Comparison of ENCODE assay signal across 16 cellular contexts in the genomic region with DNA sequence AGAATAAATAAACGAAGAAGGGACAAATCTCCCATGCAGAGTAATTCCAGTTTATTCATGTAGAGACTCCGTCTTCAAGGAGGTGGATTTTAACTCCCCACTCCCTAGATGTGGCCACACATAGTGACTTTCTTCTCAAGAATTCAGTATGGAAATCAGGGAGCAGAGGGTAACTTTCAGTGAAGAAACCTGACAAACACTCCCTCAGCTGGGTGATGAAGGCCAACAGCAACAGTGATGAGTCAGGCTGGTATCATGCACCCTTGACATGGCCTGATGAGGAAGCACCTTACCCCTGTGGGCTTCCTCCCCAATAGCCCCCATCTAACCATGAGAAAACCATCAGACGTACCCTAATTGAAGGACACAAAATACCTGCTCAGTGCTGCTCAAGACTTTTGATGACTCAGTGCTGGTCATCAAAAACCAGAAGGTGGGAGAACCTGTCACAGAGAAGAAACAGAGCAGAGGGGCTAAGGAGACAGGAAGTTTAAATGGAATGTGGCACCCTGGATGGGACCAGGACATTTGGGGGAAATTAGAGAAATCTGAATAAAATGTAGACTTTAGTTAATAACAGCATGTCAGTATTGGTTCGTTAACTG. TPM values are rescaled to one million over a fixed set of nuclear protein-coding genes. Genes with fewer than 3 reads are reported as not detected.
DNase-seq lines count a peak whose midpoint lies in the region; TF ChIP-seq lines count a peak whose summit lies in the region.
"Had no signal": no experiment of that assay in that cellular context is flagged by ENCODE, and none has a peak within 500 bp of the region (broad histone marks: within the 10 kb centered on the region; RNA-seq: fewer than 3 reads in every experiment).

No MANE protein-coding gene starts in this region.

- H2BK5ac ChIP-seq in mesenchymal stem cell (ENCODE audit: low read depth, low read length, poor library complexity, severe bottlenecking) = no peak overlapping the region

- H3K79me1 ChIP-seq in mesenchymal stem cell (replicated peaks; ENCODE audit: low read length, poor library complexity, severe bottlenecking) = peaks cover 19% of the 10 kb centered on the region

- H3K36me3 Mint-ChIP-seq in chondrocyte (ENCODE audit: low read depth) = peaks cover 4% of the 10 kb centered on the region
- H3K36me3 Mint-ChIP-seq: natural killer cell had no signal

- H3K9ac ChIP-seq in mesenchymal stem cell (ENCODE audit: low read length) = no peak overlapping the region

- H3K27ac ChIP-seq in mesenchymal stem cell (ENCODE audit: low read length, poor library complexity, severe bottlenecking) = no peak overlapping the region
- H3K27ac ChIP-seq: coronary artery, testis had no signal

- H3K36me3 ChIP-seq in mesenchymal stem cell (ENCODE audit: control insufficient read depth in 1 of 2, insufficient read depth in 2 of 2, low read depth in 1 of 2, low read length in 2 of 2) = peaks cover 62 to 77% of the 10 kb centered on the region in 2 experiments

- H3K4me3 ChIP-seq in NB4 (ENCODE audit: low read depth, low read length) (no peak overlapping the region), mesenchymal stem cell (ENCODE audit: insufficient read depth in 1 of 2, low read depth in 1 of 2, low read length in 2 of 2) (no peak overlapping the region)
- H3K4me3 ChIP-seq: coronary artery, GM23338, testis had no signal

- no peak overlapping the region for H3K18ac ChIP-seq in mesenchymal stem cell (ENCODE audit: low read depth in 1 of 2, low read length in 2 of 2)

- no peak for TF ChIP-seq POLR2A in NB4 (IDR thresholded peaks at IDR 0.05; ENCODE audit: extremely low read depth, insufficient read length)

- no peaks in the 10 kb centered on the region for H3K9me3 Mint-ChIP-seq in chondrocyte (ENCODE audit: low read depth)
- H3K9me3 Mint-ChIP-seq: natural killer cell had no signal

- H3K23ac ChIP-seq in mesenchymal stem cell (ENCODE audit: low read length in 2 of 2) = no peak overlapping the region

- H4K91ac ChIP-seq in mesenchymal stem cell (ENCODE audit: low read length) = no peak overlapping the region

- no peak overlapping the region for H2BK15ac ChIP-seq in mesenchymal stem cell (ENCODE audit: low read depth, poor library complexity, severe bottlenecking)

- H3K4me1 ChIP-seq in mesenchymal stem cell (ENCODE audit: control insufficient read depth, insufficient read depth, low read depth, low read length) = peaks cover 16% of the 10 kb centered on the region
- H3K4me1 ChIP-seq: testis had no signal

- H3K4ac ChIP-seq in mesenchymal stem cell (ENCODE audit: low read depth in 1 of 2, low read length in 2 of 2) = no peak overlapping the region

- peak overlapping the region; percentile 74 for H3K27ac Mint-ChIP-seq in chondrocyte (ENCODE audit: unreplicated experiment)
- H3K27ac Mint-ChIP-seq: GM23338, natural killer cell had no signal

- H2BK12ac ChIP-seq in mesenchymal stem cell (ENCODE audit: low read length in 2 of 2) = no peak overlapping the region

- TF ChIP-seq CTCF in NB4 (IDR thresholded peaks at IDR 0.05; ENCODE audit: low read depth, low read length) (no peak), chondrocyte (IDR thresholded peaks at IDR 0.05) (no peak)

- no peaks in the 10 kb centered on the region for H3K27me3 ChIP-seq in mesenchymal stem cell (ENCODE audit: control insufficient read depth in 1 of 2, insufficient read depth in 1 of 2, low read length in 2 of 2)
- H3K27me3 ChIP-seq: testis had no signal

- no peaks in the 10 kb centered on the region for H3K27me3 Mint-ChIP-seq in chondrocyte (ENCODE audit: low read depth)

- H2AFZ ChIP-seq in mesenchymal stem cell (ENCODE audit: low read depth, low read length) = no peak overlapping the region
- H2AFZ ChIP-seq: GM23338 had no signal

- H2BK120ac ChIP-seq in mesenchymal stem cell (ENCODE audit: low read depth, low read length) = no peak overlapping the region

- no peak overlapping the region for H2AK5ac ChIP-seq in mesenchymal stem cell (ENCODE audit: low read length, severe bottlenecking)

- 92% methylated on average over 2 of the region's 4 CpGs for WGBS in mesenchymal stem cell

- H4K8ac ChIP-seq in mesenchymal stem cell (ENCODE audit: low read length) = no peak overlapping the region

- no peaks in the 10 kb centered on the region for H3K9me3 ChIP-seq in mesenchymal stem cell (ENCODE audit: control insufficient read depth, low read length)
- H3K9me3 ChIP-seq: testis had no signal

- H3K14ac ChIP-seq in mesenchymal stem cell (ENCODE audit: low read length in 2 of 2) = no peak overlapping the region

- H3K4me3 Mint-ChIP-seq in chondrocyte (ENCODE audit: unreplicated experiment) = no peak overlapping the region
- H3K4me3 Mint-ChIP-seq: GM23338, natural killer cell had no signal

- peaks cover 12% of the 10 kb centered on the region for H3K4me1 Mint-ChIP-seq in chondrocyte (ENCODE audit: low read depth)
- H3K4me1 Mint-ChIP-seq: natural killer cell had no signal

- no peak overlapping the region for H3K4me2 ChIP-seq in mesenchymal stem cell (ENCODE audit: low read length, poor library complexity, severe bottlenecking)
- H3K4me2 ChIP-seq: GM23338 had no signal

- DNase-seq in ELF-1 (ENCODE audit: low read depth, low spot score) = peak; percentile 32
- peak; percentile 50 for DNase-seq in NB4 (ENCODE audit: low read depth)
- no peak for DNase-seq in chondrocyte (ENCODE audit: low spot score)
- peak; percentile 49 for DNase-seq in mesenchymal stem cell
- DNase-seq in NCI-H82 (lab: John Stamatoyannopoulos, UW) = no peak
- DNase-seq in midbrain (lab: John Stamatoyannopoulos, UW) = no peak
- DNase-seq in NCI-H2081 treated with DMSO at 0.1 percent for 48 hours (lab: John Stamatoyannopoulos, UW) = no peak
- no peak for DNase-seq in NCI-H1694 (lab: John Stamatoyannopoulos, UW)
- DNase-seq: activated naive CD4-positive, alpha-beta T cell treated with anti-CD3 and anti-CD28 coated beads, Interleukin-2, amount 50 U/mL, for 16 hours; natural killer cell; NCI-H1105 treated with DMSO at 0.1 percent for 48 hours; NCI-H510A treated with DMSO at 0.1 percent for 48 hours; SHP77; testis had no signal

RNA-seq across cellular contexts. Expression of gene ADAMTS14, which starts 50.6 kb away (rescaled TPM):
- total RNA-seq in chondrocyte = 7.7 to 9.2 TPM (median 8.7 TPM) in 3 replicates
- 1.3 TPM for polyA plus RNA-seq in mesenchymal stem cell (2013, experiment 1 of 2)
- polyA plus RNA-seq in mesenchymal stem cell (2013, experiment 2 of 2) = 1.3 TPM

Comparison
In these comparisons a context has a peak if more than half of its experiments do, and no peak if none do; other contexts are left out.
1. DNase-seq: peak in ELF-1 (single experiment), NB4 (single experiment) and mesenchymal stem cell (single experiment); none in chondrocyte (single experiment), NCI-H82 (single experiment), midbrain (single experiment), NCI-H2081 treated with DMSO at 0.1 percent for 48 hours (single experiment) and NCI-H1694 (single experiment).